Comparison of ENCODE assay signal across 24 cellular contexts in the genomic region with DNA sequence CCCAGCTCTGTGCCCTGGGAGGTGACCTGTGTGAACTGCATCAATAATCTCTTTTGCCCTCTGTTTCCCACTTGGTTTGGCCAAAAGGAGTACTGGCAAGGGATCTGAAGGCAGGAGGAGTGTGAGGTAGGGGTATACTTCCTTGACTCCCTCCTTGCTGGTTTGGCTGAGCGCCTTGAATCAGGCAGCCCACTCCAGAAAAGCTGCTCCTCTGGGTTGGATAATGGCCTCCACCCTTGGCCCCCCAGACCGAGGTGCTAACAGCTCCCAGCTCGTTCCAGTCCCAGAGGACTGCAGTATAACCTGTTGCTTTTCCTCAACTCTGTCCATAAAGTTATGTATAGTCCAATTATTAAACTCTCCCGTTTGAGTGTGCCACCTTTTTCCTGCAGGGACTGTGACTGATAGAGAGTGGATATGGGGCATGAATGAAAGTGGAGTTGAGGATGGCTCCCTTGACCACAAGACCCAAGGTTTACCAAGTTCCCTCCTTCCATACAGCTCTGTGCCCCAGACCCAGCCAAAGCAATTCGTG.
DNase-seq lines count a peak whose midpoint lies in the region; ATAC-seq and TF ChIP-seq lines count a peak whose summit lies in the region.
"Had no signal": no experiment of that assay in that cellular context is flagged by ENCODE, and none has a peak within 500 bp of the region (broad histone marks: within the 10 kb centered on the region; RNA-seq: fewer than 3 reads in every experiment).

No MANE protein-coding gene starts in this region.

- H3K36me3 ChIP-seq in GM23338 (ENCODE audit: insufficient read depth) (no peaks in the 10 kb centered on the region), HEK293 (ENCODE audit: control insufficient read depth in 2 of 2, insufficient read depth in 1 of 2, low read length in 2 of 2) (no peaks in the 10 kb centered on the region), esophagus muscularis mucosa (no peaks in the 10 kb centered on the region)
- H3K36me3 ChIP-seq: BE2C, BLaER1 had no signal

- intact Hi-C loops in esophagus muscularis mucosa (cut with DNase I), result no loop called here

- no peak overlapping the region for H3K4me3 ChIP-seq in GM23338
- H3K4me3 ChIP-seq in HEK293 (ENCODE audit: low read depth, low read length), result no peak overlapping the region
- no peak overlapping the region for H3K4me3 ChIP-seq in esophagus muscularis mucosa
- H3K4me3 ChIP-seq: BLaER1, GM12878 had no signal

- TF ChIP-seq EP300 in esophagus muscularis mucosa (IDR thresholded peaks at IDR 0.05), result no peak

- H4K20me1 ChIP-seq in GM23338 (replicated peaks; ENCODE audit: insufficient read depth), result 0 out of 2 replicates have a peak, but pooled peaks cover 4% of the 10 kb centered on the region
- H4K20me1 ChIP-seq: BLaER1 had no signal

- CTCF ChIA-PET in HEK293 (lab: Yijun Ruan, JAX), result no interaction called here

- H3K4me2 ChIP-seq in GM23338, result no peak overlapping the region
- H3K4me2 ChIP-seq: BLaER1 had no signal

- H3K4me1 Mint-ChIP-seq in GM23338, result peaks cover 6% of the 10 kb centered on the region
- no peaks in the 10 kb centered on the region for H3K4me1 Mint-ChIP-seq in osteocyte (ENCODE audit: unreplicated experiment)
- H3K4me1 Mint-ChIP-seq: CD14-positive monocyte; CD4-positive, CD25-positive, alpha-beta regulatory T cell; CD8-positive, alpha-beta memory T cell had no signal

- TF ChIP-seq CTCF in GM23338 (conservative IDR thresholded peaks at IDR 0.05; ENCODE audit: low read depth in 2 of 2), result no peak
- no peak for TF ChIP-seq CTCF in HEK293 (tag by site-specific recombination; IDR thresholded peaks at IDR 0.05)
- TF ChIP-seq CTCF in esophagus muscularis mucosa (IDR thresholded peaks at IDR 0.05), result no peak
- no peak for TF ChIP-seq CTCF in osteocyte (IDR thresholded peaks at IDR 0.05)

- POLR2A ChIA-PET in HEK293 (lab: Yijun Ruan, JAX), result no interaction called here

- H3K4me3 Mint-ChIP-seq in GM23338 (no peak overlapping the region), osteocyte (ENCODE audit: unreplicated experiment) (no peak overlapping the region)
- H3K4me3 Mint-ChIP-seq: CD14-positive monocyte; CD4-positive, alpha-beta memory T cell; CD4-positive, CD25-positive, alpha-beta regulatory T cell; CD8-positive, alpha-beta memory T cell had no signal

- TF ChIP-seq POLR2A in esophagus muscularis mucosa (IDR thresholded peaks at IDR 0.05; ENCODE audit: low read depth), result no peak

- DNase-seq in GM23338 (ENCODE audit: low spot score) (no peak), esophagus muscularis mucosa (ENCODE audit: extremely low spot score) (peak; percentile 86), osteocyte (ENCODE audit: extremely low spot score, unreplicated experiment) (peak; percentile 59), NCI-H2029 (lab: John Stamatoyannopoulos, UW) (no peak), HUDEP-2 (lab: John Stamatoyannopoulos, UW; ENCODE audit: unreplicated experiment in 76 of 76) (no peak), hepatic stellate cell (ENCODE audit: low spot score) (no peak)
- DNase-seq: 8988T; ACHN; BE2C; C1 segment of cervical spinal cord; CD4-positive, alpha-beta memory T cell; CD4-positive, CD25-positive, alpha-beta regulatory T cell; CD8-positive, alpha-beta memory T cell; COR-L47; DMS153; DMS53; DMS79; DND-41; EL; GDM1 had no signal

- H3K79me2 ChIP-seq in GM23338 (replicated peaks; ENCODE audit: insufficient read depth), result no peaks in the 10 kb centered on the region

- 0 out of 2 replicates have a peak, but pooled peaks cover 7% of the 10 kb centered on the region for H3F3A ChIP-seq in GM23338 (replicated peaks; ENCODE audit: low read depth)

- H3K27ac ChIP-seq in GM23338 (ENCODE audit: low read depth), result no peak overlapping the region
- no peak overlapping the region for H3K27ac ChIP-seq in HEK293 (ENCODE audit: extremely low read depth, low read depth, low read length)
- no peak overlapping the region for H3K27ac ChIP-seq in esophagus muscularis mucosa (replicated peaks in 1 of 4)
- H3K27ac ChIP-seq: BLaER1 had no signal

- no peak for ATAC-seq in GM23338
- ATAC-seq: GM12878 had no signal

- no peaks in the 10 kb centered on the region for H3K9me3 ChIP-seq in HEK293 (ENCODE audit: control insufficient read depth, insufficient read depth, low read depth, low read length)
- H3K9me3 ChIP-seq in esophagus muscularis mucosa, result no peaks in the 10 kb centered on the region
- H3K9me3 ChIP-seq: BE2C, BLaER1 had no signal

- WGBS in esophagus muscularis mucosa, result 91% methylated on average over 5 of the region's 5 CpGs

- no peak overlapping the region for H3K27ac Mint-ChIP-seq in GM23338
- no peak overlapping the region for H3K27ac Mint-ChIP-seq in osteocyte (ENCODE audit: unreplicated experiment)
- H3K27ac Mint-ChIP-seq: CD14-positive monocyte; CD4-positive, alpha-beta memory T cell; CD4-positive, CD25-positive, alpha-beta regulatory T cell; CD8-positive, alpha-beta memory T cell had no signal

- H3K9me3 Mint-ChIP-seq in GM23338, result no peaks in the 10 kb centered on the region
- no peaks in the 10 kb centered on the region for H3K9me3 Mint-ChIP-seq in osteocyte (ENCODE audit: unreplicated experiment)
- H3K9me3 Mint-ChIP-seq: CD8-positive, alpha-beta memory T cell had no signal

- no peaks in the 10 kb centered on the region for H3K27me3 Mint-ChIP-seq in GM23338 (ENCODE audit: insufficient read depth, low read depth, poor library complexity)
- H3K27me3 Mint-ChIP-seq in osteocyte (ENCODE audit: unreplicated experiment), result peaks cover 37% of the 10 kb centered on the region

- H3K36me3 Mint-ChIP-seq in GM23338 (ENCODE audit: low read depth) (no peaks in the 10 kb centered on the region), osteocyte (ENCODE audit: unreplicated experiment) (no peaks in the 10 kb centered on the region)
- H3K36me3 Mint-ChIP-seq: CD14-positive monocyte; CD4-positive, alpha-beta memory T cell had no signal

- peak overlapping the region; percentile 56 for H2AFZ ChIP-seq in GM23338

- H3K27me3 ChIP-seq in GM23338 (ENCODE audit: insufficient read depth), result no peaks in the 10 kb centered on the region
- peaks cover 0 to 32% (median 0%) of the 10 kb centered on the region in 4 donors for H3K27me3 ChIP-seq in esophagus muscularis mucosa
- H3K27me3 ChIP-seq: BE2C, BLaER1 had no signal

- no peaks in the 10 kb centered on the region for H3K9me2 ChIP-seq in GM23338 (ENCODE audit: insufficient read depth)

- peaks cover 9% of the 10 kb centered on the region for H3K4me1 ChIP-seq in GM23338 (ENCODE audit: insufficient read depth)
- no peaks in the 10 kb centered on the region for H3K4me1 ChIP-seq in HEK293 (ENCODE audit: control insufficient read depth, insufficient read depth, low read length)
- H3K4me1 ChIP-seq in esophagus muscularis mucosa, result no peaks in the 10 kb centered on the region
- H3K4me1 ChIP-seq: BLaER1 had no signal

TF ChIP-seq in GM23338, 12 proteins besides CTCF, POLR2A, EP300 and RAD21 (continues in another document):
- TF ChIP-seq ZNF331 (CRISPR knock-in tag; IDR thresholded peaks at IDR 0.05; ENCODE audit: low read depth) (no peak), NANOG (IDR thresholded peaks at IDR 0.05; ENCODE audit: borderline replicate concordance) (no peak), ETS1 (IDR thresholded peaks at IDR 0.05) (no peak), EZH2phosphoT487 (IDR thresholded peaks at IDR 0.05; ENCODE audit: unreplicated experiment) (no peak), JUNB (IDR thresholded peaks at IDR 0.05; ENCODE audit: unreplicated experiment) (no peak), CREB1 (CRISPR knock-in tag; IDR thresholded peaks at IDR 0.05; ENCODE audit: low read depth) (no peak), STAT1 (IDR thresholded peaks at IDR 0.05; ENCODE audit: unreplicated experiment) (no peak), EZH2 (IDR thresholded peaks at IDR 0.05; ENCODE audit: low read depth, unreplicated experiment) (no peak)

TF ChIP-seq in HEK293, 187 proteins besides CTCF, POLR2A, EP300 and RAD21:
- TF ChIP-seq SCRT1 (tag by site-specific recombination; IDR thresholded peaks at IDR 0.05; ENCODE audit: borderline replicate concordance) (peak; percentile 66), SCRT2 (tag by site-specific recombination; IDR thresholded peaks at IDR 0.05) (peak; percentile 79), INSM2 (tag by site-specific recombination; IDR thresholded peaks at IDR 0.05) (no peak), ATF2 (tag by site-specific recombination; IDR thresholded peaks at IDR 0.05; ENCODE audit: low read depth) (no peak), HOXD13 (CRISPR knock-in tag; IDR thresholded peaks at IDR 0.05; ENCODE audit: borderline replicate concordance) (no peak)

Comparison
In these comparisons a context has a peak if more than half of its experiments do, and no peak if none do; other contexts are left out.
1. DNase-seq: peak in esophagus muscularis mucosa (single experiment) and osteocyte (single experiment); none in GM23338 (single experiment), NCI-H2029 (single experiment), HUDEP-2 (0 of 76) and hepatic stellate cell (single experiment).